In genomic region chr2:101658387-101658786, GRCh38 we compare ENCODE assay signal across 22 cellular contexts.
"Had no signal": no experiment of that assay in that cellular context is flagged by ENCODE, and none has a peak within 500 bp of the region (broad histone marks: within the 10 kb centered on the region; RNA-seq: fewer than 3 reads in every experiment).

No MANE protein-coding gene starts in this region.

- H3K4me3 Mint-ChIP-seq: activated CD4-positive, alpha-beta T cell treated with anti-CD3 and anti-CD28 coated beads, Interleukin-2, amount 10 ng/mL, durations not matched to agents 7 days and 5 days; activated CD8-positive, alpha-beta memory T cell treated with anti-CD3 and anti-CD28 coated beads, Interleukin-2, amount 10 ng/mL, durations not matched to agents 7 days and 5 days; activated CD8-positive, alpha-beta T cell treated with anti-CD3 and anti-CD28 coated beads for 36 hours; activated T-helper 1 cell treated with anti-CD3 and anti-CD28 coated beads, Interleukin-12 subunit alpha, Interleukin-12 subunit beta, Interleukin-2, Interleukin-4 antibody, amounts not matched to agents 30 ng/mL and 10 ng/mL and 1 ng/mL, durations not matched to agents 14 hours and 24 hours and 36 hours; endodermal cell; mesothelial cell of epicardium; naive thymus-derived CD8-positive, alpha-beta T cell had no signal

- H3K4me1 Mint-ChIP-seq: activated CD8-positive, alpha-beta memory T cell treated with anti-CD3 and anti-CD28 coated beads, Interleukin-2, amount 10 ng/mL, durations not matched to agents 7 days and 5 days had no signal

- H3K9me3 ChIP-seq: ascending aorta, breast epithelium, spleen, upper lobe of left lung had no signal

- H3K27ac Mint-ChIP-seq: activated CD4-positive, alpha-beta T cell treated with anti-CD3 and anti-CD28 coated beads, Interleukin-2, amount 10 ng/mL, durations not matched to agents 7 days and 5 days; activated CD8-positive, alpha-beta memory T cell treated with anti-CD3 and anti-CD28 coated beads, Interleukin-2, amount 10 ng/mL, durations not matched to agents 7 days and 5 days; activated CD8-positive, alpha-beta T cell treated with anti-CD3 and anti-CD28 coated beads for 36 hours; activated naive CD4-positive, alpha-beta T cell treated with anti-CD3 and anti-CD28 coated beads, Interleukin-2, amount 50 U/mL, for 72 hours; activated T-helper 1 cell treated with anti-CD3 and anti-CD28 coated beads, Interleukin-12 subunit alpha, Interleukin-12 subunit beta, Interleukin-2, Interleukin-4 antibody, amounts not matched to agents 30 ng/mL and 10 ng/mL and 1 ng/mL, durations not matched to agents 14 hours and 24 hours and 36 hours; endodermal cell; mesothelial cell of epicardium had no signal

- H3K9me3 Mint-ChIP-seq: activated naive CD4-positive, alpha-beta T cell treated with anti-CD3 and anti-CD28 coated beads, Interleukin-2, amount 50 U/mL, for 72 hours; activated T-helper 1 cell treated with anti-CD3 and anti-CD28 coated beads, Interleukin-12 subunit alpha, Interleukin-12 subunit beta, Interleukin-2, Interleukin-4 antibody, amounts not matched to agents 30 ng/mL and 10 ng/mL and 1 ng/mL, durations not matched to agents 14 hours and 24 hours and 36 hours had no signal

- H3K27me3 ChIP-seq: ascending aorta, breast epithelium, spleen, upper lobe of left lung had no signal

- FAIRE-seq: kidney, TTC549 had no signal

- H3K36me3 Mint-ChIP-seq: activated CD8-positive, alpha-beta memory T cell treated with anti-CD3 and anti-CD28 coated beads, Interleukin-2, amount 10 ng/mL, durations not matched to agents 7 days and 5 days; activated naive CD4-positive, alpha-beta T cell treated with anti-CD3 and anti-CD28 coated beads, Interleukin-2, amount 50 U/mL, for 72 hours; mesothelial cell of epicardium; naive thymus-derived CD8-positive, alpha-beta T cell had no signal

- H3K4me1 ChIP-seq: breast epithelium, upper lobe of left lung had no signal

- H3K36me3 ChIP-seq: ascending aorta, breast epithelium, spleen, upper lobe of left lung, WERI-Rb-1 had no signal

- DNase-seq: activated CD4-positive, alpha-beta T cell treated with anti-CD3 and anti-CD28 coated beads, Interleukin-2, amount 10 ng/mL, durations not matched to agents 7 days and 5 days; activated CD4-positive, CD25-positive, alpha-beta regulatory T cell treated with anti-CD3 and anti-CD28 coated beads, Interleukin-2, amount 50 U/mL, for 72 hours; activated CD8-positive, alpha-beta memory T cell treated with anti-CD3 and anti-CD28 coated beads, Interleukin-2, amount 10 ng/mL, durations not matched to agents 7 days and 5 days; activated CD8-positive, alpha-beta T cell treated with anti-CD3 and anti-CD28 coated beads for 36 hours; activated gamma-delta T cell; kidney; naive thymus-derived CD8-positive, alpha-beta T cell; spleen; stimulated activated CD4-positive, alpha-beta T cell treated with anti-CD3 and anti-CD28 coated beads, Interleukin-4, amount 100 ng/mL, for 24 hours; stimulated activated naive CD8-positive, alpha-beta T cell treated with anti-CD3 and anti-CD28 coated beads, Interleukin-15, Interleukin-2, amounts not matched to agents 100 U/mL and 50 U/mL, for 24 hours; T-helper 1 cell; upper lobe of left lung; WERI-Rb-1 had no signal

- H3K27me3 Mint-ChIP-seq: activated CD4-positive, alpha-beta T cell treated with anti-CD3 and anti-CD28 coated beads, Interleukin-2, amount 10 ng/mL, durations not matched to agents 7 days and 5 days; activated CD8-positive, alpha-beta memory T cell treated with anti-CD3 and anti-CD28 coated beads, Interleukin-2, amount 10 ng/mL, durations not matched to agents 7 days and 5 days; activated CD8-positive, alpha-beta T cell treated with anti-CD3 and anti-CD28 coated beads for 36 hours; naive thymus-derived CD8-positive, alpha-beta T cell had no signal

- H3K27ac ChIP-seq: ascending aorta, breast epithelium, coronary artery, spleen, upper lobe of left lung, WERI-Rb-1 had no signal

- H3K4me3 ChIP-seq: ascending aorta, breast epithelium, coronary artery, spleen, upper lobe of left lung had no signal

- ATAC-seq: activated CD8-positive, alpha-beta memory T cell treated with anti-CD3 and anti-CD28 coated beads, Interleukin-2, amount 10 ng/mL, durations not matched to agents 7 days and 5 days; activated CD8-positive, alpha-beta T cell treated with anti-CD3 and anti-CD28 coated beads for 36 hours; activated naive CD4-positive, alpha-beta T cell treated with anti-CD3 and anti-CD28 coated beads, Interleukin-2, amount 50 U/mL, for 72 hours; left lobe of liver; naive thymus-derived CD8-positive, alpha-beta T cell had no signal
